Comparison of ENCODE assay signal across 8 cellular contexts in genomic region chr15:68820589-68821189, GRCh38. TPM values are rescaled to one million over a fixed set of nuclear protein-coding genes. Genes with fewer than 3 reads are reported as not detected.
A peak's percentile ranks its signal among the peaks of the same experiment; 100 is the strongest.
DNase-seq lines count a peak whose midpoint lies in the region; TF ChIP-seq lines count a peak whose summit lies in the region.

Gene ANP32A (minus strand): TSS chr15:68820895. CDS start chr15:68820751, 144 bp downstream.

- H3K4me3 ChIP-seq in MM.1S (ENCODE audit: low read length) (peak within 1 kb of the TSS; percentile 90), fibroblast of villous mesenchyme (ENCODE audit: low read depth, low read length) (peak within 1 kb of the TSS; percentile 84), neural progenitor cell (peak within 1 kb of the TSS; percentile 84)

- H3K4me1 ChIP-seq in MM.1S (ENCODE audit: low read length) (peaks cover 23% of the 10 kb centered on the region), neural progenitor cell (peaks cover 35% of the 10 kb centered on the region)

- H3K36me3 Mint-ChIP-seq in neural progenitor cell: peaks cover 8% of the 10 kb centered on the region

- H4K20me1 ChIP-seq in MM.1S (ENCODE audit: insufficient read depth, low read length) (peaks cover 10% of the 10 kb centered on the region; the same call in 1 of the 2 replicates), neural progenitor cell (ENCODE audit: low read depth) (peaks cover 52% of the 10 kb centered on the region)

- H3K36me3 ChIP-seq in MM.1S (replicated peaks; ENCODE audit: insufficient read depth, low read length) (peaks cover 6% of the 10 kb centered on the region; the same call in 1 of the 2 replicates), neural progenitor cell (no peaks in the 10 kb centered on the region)

- H3K27ac ChIP-seq in MM.1S (ENCODE audit: low read length) (peak within 1 kb of the TSS; percentile 86), neural progenitor cell (peak within 1 kb of the TSS; percentile 95)

- peaks cover 32% of the 10 kb centered on the region for H3K4me1 Mint-ChIP-seq in neural progenitor cell

- H3K27ac Mint-ChIP-seq in neural progenitor cell: peak within 1 kb of the TSS; percentile 98

- DNase-seq in EH (ENCODE audit: low read depth): peak; percentile 92
- DNase-seq in H4 (ENCODE audit: low spot score): peak; percentile 87
- peak; percentile 95 for DNase-seq in MM.1S
- DNase-seq in SIG-M5 treated with dmso at 0.1 percent for 504 hours (lab: John Stamatoyannopoulos, UW; ENCODE audit: unreplicated experiment): peak; percentile 85
- DNase-seq in activated gamma-delta T cell treated with Interleukin-2 at 50 U/mL for 16 hours: peak; percentile 97
- peak; percentile 95 for DNase-seq in fibroblast of villous mesenchyme (ENCODE audit: low read depth)
- peak; percentile 98 for DNase-seq in neural progenitor cell (ENCODE audit: low spot score)
- DNase-seq in stromal cell of bone marrow (ENCODE audit: low read depth): peak; percentile 92

- no peaks in the 10 kb centered on the region for H3K27me3 ChIP-seq in MM.1S (replicated peaks; ENCODE audit: insufficient read depth, low read length)
- H3K27me3 ChIP-seq in neural progenitor cell: peaks cover 31% of the 10 kb centered on the region

- H3K4me3 Mint-ChIP-seq in neural progenitor cell: peak within 1 kb of the TSS; percentile 97

- peaks cover 69% of the 10 kb centered on the region for H3K79me2 ChIP-seq in MM.1S (ENCODE audit: low read length)
- peaks cover 84% of the 10 kb centered on the region for H3K79me2 ChIP-seq in neural progenitor cell (ENCODE audit: low read depth)

- peaks cover 4% of the 10 kb centered on the region for H3K27me3 Mint-ChIP-seq in neural progenitor cell (ENCODE audit: insufficient read depth, low read depth)

- H3F3A ChIP-seq in MM.1S (ENCODE audit: insufficient read depth, low read length): peaks cover 9% of the 10 kb centered on the region; the same call in 1 of the 2 replicates
- H3F3A ChIP-seq in neural progenitor cell (ENCODE audit: low read depth): peaks cover 19% of the 10 kb centered on the region

- no peaks in the 10 kb centered on the region for H3K9me3 Mint-ChIP-seq in neural progenitor cell

- peak within 1 kb of the TSS; percentile 63 for H2AFZ ChIP-seq in MM.1S (ENCODE audit: low read length)
- H2AFZ ChIP-seq in neural progenitor cell (replicated peaks): peak within 1 kb of the TSS; percentile 35

- H3K4me2 ChIP-seq in MM.1S (ENCODE audit: low read depth, low read length) (peak within 1 kb of the TSS; percentile 67), neural progenitor cell (peak within 1 kb of the TSS; percentile 89)

- H3K9ac ChIP-seq in MM.1S (ENCODE audit: low read length) (peak within 1 kb of the TSS; percentile 92), neural progenitor cell (peak within 1 kb of the TSS; percentile 80)

- no peaks in the 10 kb centered on the region for H3K9me2 ChIP-seq in MM.1S (replicated peaks; ENCODE audit: insufficient read depth, low read length)

- no peak for TF ChIP-seq CTCF in MM.1S (IDR thresholded peaks at IDR 0.05; ENCODE audit: low read length)
- TF ChIP-seq CTCF in fibroblast of villous mesenchyme (IDR thresholded peaks at IDR 0.05; ENCODE audit: insufficient read depth, low read depth, low read length): no peak
- no peak for TF ChIP-seq CTCF in neural progenitor cell (IDR thresholded peaks at IDR 0.05)

- H3K9me3 ChIP-seq in MM.1S (replicated peaks; ENCODE audit: insufficient read depth, low read length) (no peaks in the 10 kb centered on the region), neural progenitor cell (ENCODE audit: low read depth) (no peaks in the 10 kb centered on the region)

RNA-seq across cellular contexts. Expression of gene ANP32A, which starts in this region (rescaled TPM):
- 93.6 and 151 TPM in 2 replicates for total RNA-seq in H4 (2014; rRNA removed; shearing (Covaris generic))
- total RNA-seq in fibroblast of villous mesenchyme: 28.7 and 38.0 TPM in 2 replicates
- 250 and 333 TPM in 2 replicates for total RNA-seq in neural progenitor cell (ENCODE audit: low replicate concordance)

Comparison
In these comparisons a context has a peak if more than half of its experiments do, and no peak if none do; other contexts are left out.
1. Peak in every context shown above with its lines: DNase-seq, H3K4me3 ChIP-seq and H3K27ac ChIP-seq.